32 cellular contexts compared by ENCODE assay signal in genomic region chr9:125214186-125214585, GRCh38.
"Had no signal": no experiment of that assay in that cellular context is flagged by ENCODE, and none has a peak within 500 bp of the region (broad histone marks: within the 10 kb centered on the region; RNA-seq: fewer than 3 reads in every experiment).

No MANE protein-coding gene starts in this region.

- H3K4me1 ChIP-seq: ascending aorta, SJCRH30 had no signal

- H3K9me3 ChIP-seq: ascending aorta, SJCRH30 had no signal

- ATAC-seq: Panc1 had no signal

- H3K4me1 Mint-ChIP-seq: activated naive CD8-positive, alpha-beta T cell treated with anti-CD3 and anti-CD28 coated beads, Interleukin-2, amount 10 ng/mL, durations not matched to agents 7 days and 5 days; central memory CD8-positive, alpha-beta T cell had no signal

- H3K27ac ChIP-seq: ascending aorta, cardiac muscle cell, SJCRH30, SK-N-MC, WERI-Rb-1 had no signal

- H3K4me3 ChIP-seq: ascending aorta, cardiac muscle cell, SJCRH30, SK-N-MC had no signal

- H3K27me3 Mint-ChIP-seq: activated CD4-positive, alpha-beta T cell treated with anti-CD3 and anti-CD28 coated beads, Interleukin-2, amount 10 ng/mL, durations not matched to agents 24 days and 14 days; activated naive CD8-positive, alpha-beta T cell treated with anti-CD3 and anti-CD28 coated beads, Interleukin-2, amount 10 ng/mL, durations not matched to agents 7 days and 5 days; activated T-cell treated with anti-CD3 and anti-CD28 coated beads, Interleukin-2, amount 50 U/mL, for 24 hours; central memory CD8-positive, alpha-beta T cell had no signal

- DNase-seq: activated CD4-positive, alpha-beta T cell treated with anti-CD3 and anti-CD28 coated beads for 1 hour; activated CD4-positive, alpha-beta T cell treated with anti-CD3 and anti-CD28 coated beads, Interleukin-2, amount 10 ng/mL, durations not matched to agents 24 days and 14 days; activated CD4-positive, alpha-beta T cell treated with anti-CD3 and anti-CD28 coated beads, Interleukin-2, amount 50 U/mL, for 48 hours; activated CD4-positive, CD25-positive, alpha-beta regulatory T cell; activated CD8-positive, alpha-beta memory T cell treated with anti-CD3 and anti-CD28 coated beads for 24 hours; activated effector memory CD4-positive, alpha-beta T cell treated with Interleukin-2 at 50 U/mL for 16 hours; activated naive CD4-positive, alpha-beta T cell treated with anti-CD3 and anti-CD28 coated beads, Interleukin-2, amount 50 U/mL, for 16 hours; activated naive CD8-positive, alpha-beta T cell treated with anti-CD3 and anti-CD28 coated beads, Interleukin-2, amount 10 ng/mL, durations not matched to agents 7 days and 5 days; activated T-cell treated with anti-CD3 and anti-CD28 coated beads, Interleukin-2, amount 50 U/mL, for 24 hours; amygdala; Kasumi-1; KG1; NCI-H1092 treated with DMSO at 0.1 percent for 48 hours; NCI-H1417; NCI-H146; NCI-H187; NCI-H2029 treated with DMSO at 0.1 percent for 48 hours; NCI-H2107; NCI-H2171; NCI-H446; NCI-H510A treated with DMSO at 0.1 percent for 48 hours; NCI-H69; SHP77; SJCRH30; T1000; WERI-Rb-1 had no signal

- H3K27me3 ChIP-seq: ascending aorta, cardiac muscle cell, SJCRH30 had no signal

- H3K9me3 Mint-ChIP-seq: activated CD4-positive, alpha-beta T cell treated with anti-CD3 and anti-CD28 coated beads, Interleukin-2, amount 10 ng/mL, durations not matched to agents 24 days and 14 days; activated naive CD8-positive, alpha-beta T cell treated with anti-CD3 and anti-CD28 coated beads, Interleukin-2, amount 10 ng/mL, durations not matched to agents 7 days and 5 days; activated T-cell treated with anti-CD3 and anti-CD28 coated beads, Interleukin-2, amount 50 U/mL, for 24 hours; activated T-helper 1 cell treated with anti-CD3 and anti-CD28 coated beads, Interleukin-12 subunit alpha, Interleukin-12 subunit beta, Interleukin-2, Interleukin-4 antibody, amounts not matched to agents 30 ng/mL and 10 ng/mL and 1 ng/mL, durations not matched to agents 14 hours and 24 hours and 36 hours; central memory CD8-positive, alpha-beta T cell had no signal

- H3K4me3 Mint-ChIP-seq: activated CD4-positive, alpha-beta T cell treated with anti-CD3 and anti-CD28 coated beads, Interleukin-2, amount 10 ng/mL, durations not matched to agents 24 days and 14 days; activated naive CD8-positive, alpha-beta T cell treated with anti-CD3 and anti-CD28 coated beads, Interleukin-2, amount 10 ng/mL, durations not matched to agents 7 days and 5 days; activated T-cell treated with anti-CD3 and anti-CD28 coated beads, Interleukin-2, amount 50 U/mL, for 24 hours; activated T-helper 1 cell treated with anti-CD3 and anti-CD28 coated beads, Interleukin-12 subunit alpha, Interleukin-12 subunit beta, Interleukin-2, Interleukin-4 antibody, amounts not matched to agents 30 ng/mL and 10 ng/mL and 1 ng/mL, durations not matched to agents 14 hours and 24 hours and 36 hours; central memory CD8-positive, alpha-beta T cell had no signal

- H3K27ac Mint-ChIP-seq: activated CD4-positive, alpha-beta T cell treated with anti-CD3 and anti-CD28 coated beads, Interleukin-2, amount 10 ng/mL, durations not matched to agents 24 days and 14 days; activated naive CD8-positive, alpha-beta T cell treated with anti-CD3 and anti-CD28 coated beads, Interleukin-2, amount 10 ng/mL, durations not matched to agents 7 days and 5 days; activated T-cell treated with anti-CD3 and anti-CD28 coated beads, Interleukin-2, amount 50 U/mL, for 24 hours; activated T-helper 1 cell treated with anti-CD3 and anti-CD28 coated beads, Interleukin-12 subunit alpha, Interleukin-12 subunit beta, Interleukin-2, Interleukin-4 antibody, amounts not matched to agents 30 ng/mL and 10 ng/mL and 1 ng/mL, durations not matched to agents 14 hours and 24 hours and 36 hours had no signal
